In the genomic region with DNA sequence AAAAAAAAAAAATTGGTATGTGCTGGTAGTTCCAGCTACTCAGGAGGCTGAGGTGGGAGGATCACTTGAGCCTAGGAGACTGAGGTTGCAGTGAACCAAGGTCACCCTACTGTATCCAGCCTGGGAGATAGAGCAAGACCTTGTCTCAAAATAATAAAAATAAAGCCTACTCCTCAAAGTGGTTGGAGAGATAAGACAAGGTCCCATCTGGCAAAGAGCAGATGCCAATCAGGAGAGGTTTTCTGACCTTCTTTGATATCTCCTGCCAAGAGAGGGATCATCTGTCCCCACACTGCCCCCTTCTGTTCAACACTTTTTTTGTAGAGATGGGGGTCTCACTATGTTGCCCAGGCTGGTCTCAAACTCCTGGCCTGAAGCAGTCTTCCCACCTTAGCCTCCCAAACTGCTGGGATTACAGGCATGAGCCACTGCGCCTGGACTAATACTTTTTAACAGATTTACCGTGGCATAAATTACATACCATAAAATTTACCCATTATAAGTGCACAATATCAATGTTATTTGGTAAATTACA, we compare ENCODE assay signal across 21 cellular contexts.
DNase-seq lines count a peak whose midpoint lies in the region; ATAC-seq and TF ChIP-seq lines count a peak whose summit lies in the region.
"Had no signal": no experiment of that assay in that cellular context is flagged by ENCODE, and none has a peak within 500 bp of the region (broad histone marks: within the 10 kb centered on the region; RNA-seq: fewer than 3 reads in every experiment).

No MANE protein-coding gene starts in this region.

- H3K27ac ChIP-seq in C4-2B (no peak overlapping the region), HEK293 (ENCODE audit: extremely low read depth, low read depth, low read length) (no peak overlapping the region), RWPE2 (ENCODE audit: poor library complexity, severe bottlenecking) (no peak overlapping the region), spleen (no peak overlapping the region)
- H3K27ac ChIP-seq: tibial artery had no signal

- DNase-seq in RWPE2 (ENCODE audit: low spot score) (no peak), foreskin fibroblast (no peak), spleen (no peak), NCI-H187 (lab: John Stamatoyannopoulos, UW) (no peak)
- DNase-seq: activated CD4-positive, alpha-beta T cell treated with anti-CD3 and anti-CD28 coated beads for 48 hours; activated CD8-positive, alpha-beta memory T cell treated with anti-CD3 and anti-CD28 coated beads, Interleukin-2, amount 10 ng/mL, durations not matched to agents 7 days and 5 days; Caco-2; hippocampal formation; KG1; NCI-H1092; NCI-H2029 treated with DMSO at 0.1 percent for 48 hours; NCI-H345; NK-92 treated with Interleukin-12 subunit alpha and Interleukin-12 subunit beta, amount 100 ng/mL, for 24 hours; Right ventricle myocardium superior; stimulated activated CD4-positive, alpha-beta T cell treated with anti-CD3 and anti-CD28 coated beads, Interleukin-4, amount 100 ng/mL, for 1 hour; stimulated activated naive CD8-positive, alpha-beta T cell treated with anti-CD3 and anti-CD28 coated beads, Interleukin-15, Interleukin-2, amounts not matched to agents 100 U/mL and 50 U/mL, for 24 hours; tibial artery had no signal

- POLR2A ChIA-PET in HEK293 (lab: Yijun Ruan, JAX) = no interaction called here

- no peaks in the 10 kb centered on the region for H3K27me3 ChIP-seq in RWPE2 (ENCODE audit: insufficient read depth, poor library complexity, severe bottlenecking)
- peaks cover 0 to 22% (median 0%) of the 10 kb centered on the region in 7 donors for H3K27me3 ChIP-seq in spleen (replicated peaks in 1 of 7)
- H3K27me3 ChIP-seq: tibial artery had no signal

- intact Hi-C loops in spleen (cut with DNase I; ENCODE audit: low total_unique reads) = no loop called here

- TF ChIP-seq POLR2A in spleen (IDR thresholded peaks at IDR 0.05) = no peak

- TF ChIP-seq CTCF in C4-2B (conservative IDR thresholded peaks at IDR 0.05) = peak; percentile 18; the same call in 1 of the 2 replicates
- TF ChIP-seq CTCF in HEK293 (tag by site-specific recombination; IDR thresholded peaks at IDR 0.05) = no peak
- TF ChIP-seq CTCF in RWPE2 (IDR thresholded peaks at IDR 0.05; ENCODE audit: poor library complexity, severe bottlenecking) = peak; percentile 24
- TF ChIP-seq CTCF in foreskin fibroblast (IDR thresholded peaks at IDR 0.05; ENCODE audit: low read depth, low read length) = peak; percentile 6
- TF ChIP-seq CTCF in spleen (IDR thresholded peaks at IDR 0.05 in 8 of 11, conservative IDR thresholded peaks at IDR 0.05 in 3 of 11) = no peak

- H3K4me1 ChIP-seq in HEK293 (ENCODE audit: control insufficient read depth, insufficient read depth, low read length) = no peaks in the 10 kb centered on the region
- no peaks in the 10 kb centered on the region for H3K4me1 ChIP-seq in RWPE2 (ENCODE audit: insufficient read depth, poor library complexity, severe bottlenecking)
- H3K4me1 ChIP-seq in spleen = no peaks in the 10 kb centered on the region
- H3K4me1 ChIP-seq: Caco-2, tibial artery had no signal

- CTCF ChIA-PET in HEK293 (lab: Yijun Ruan, JAX) = interaction anchor here (0.7 kb wide), 1 partner anchor 332 kb away, joined by 4 read pairs; no protein-coding TSS in a partner anchor

- H3K36me3 ChIP-seq in HEK293 (ENCODE audit: control insufficient read depth in 2 of 2, insufficient read depth in 1 of 2, low read length in 2 of 2) (peaks cover 3 to 10% of the 10 kb centered on the region in 2 experiments; a peak in 2 of 3 replicates), RWPE2 (ENCODE audit: low read depth) (peaks cover 73% of the 10 kb centered on the region), spleen (peaks cover 0 to 22% (median 0%) of the 10 kb centered on the region in 6 donors)

- ATAC-seq in RWPE2 (ENCODE audit: low read depth) = no peak
- ATAC-seq in HG03039 (IDR thresholded peaks at IDR 0.05; ENCODE audit: unreplicated experiment) = no peak
- ATAC-seq: activated CD8-positive, alpha-beta memory T cell treated with anti-CD3 and anti-CD28 coated beads, Interleukin-2, amount 10 ng/mL, durations not matched to agents 7 days and 5 days; stimulated activated naive CD8-positive, alpha-beta T cell treated with anti-CD3 and anti-CD28 coated beads, Interleukin-15, Interleukin-2, amounts not matched to agents 100 U/mL and 50 U/mL, for 24 hours had no signal

- H3K4me3 ChIP-seq in HEK293 (ENCODE audit: low read depth, low read length) (no peak overlapping the region), RWPE2 (ENCODE audit: severe bottlenecking) (no peak overlapping the region), foreskin fibroblast (ENCODE audit: low read depth in 1 of 2, low read length in 2 of 2) (no peak overlapping the region), spleen (no peak overlapping the region)
- H3K4me3 ChIP-seq: smooth muscle cell, tibial artery had no signal

- H3K9me3 ChIP-seq in HEK293 (ENCODE audit: control insufficient read depth, insufficient read depth, low read depth, low read length) = no peaks in the 10 kb centered on the region
- no peaks in the 10 kb centered on the region for H3K9me3 ChIP-seq in RWPE2 (ENCODE audit: severe bottlenecking)
- H3K9me3 ChIP-seq in spleen = no peaks in the 10 kb centered on the region
- H3K9me3 ChIP-seq: Caco-2, tibial artery had no signal

- 48 to 91% (median 73%) methylated on average over 2 of the region's 2 CpGs for WGBS in spleen, 5 donors

TF ChIP-seq in HEK293, 187 proteins besides CTCF, POLR2A, EP300 and RAD21:
- TF ChIP-seq ZNF548 (tag by site-specific recombination; IDR thresholded peaks at IDR 0.05) (no peak), ZNF121 (tag by site-specific recombination; IDR thresholded peaks at IDR 0.05) (peak; percentile 83)

Comparison
In these comparisons a context has a peak if more than half of its experiments do, and no peak if none do; other contexts are left out.
1. CTCF ChIP-seq: peak in C4-2B (single experiment), RWPE2 (single experiment) and foreskin fibroblast (single experiment); none in HEK293 (single experiment) and spleen (0 of 11).